11 cellular contexts compared by ENCODE assay signal in the genomic region with DNA sequence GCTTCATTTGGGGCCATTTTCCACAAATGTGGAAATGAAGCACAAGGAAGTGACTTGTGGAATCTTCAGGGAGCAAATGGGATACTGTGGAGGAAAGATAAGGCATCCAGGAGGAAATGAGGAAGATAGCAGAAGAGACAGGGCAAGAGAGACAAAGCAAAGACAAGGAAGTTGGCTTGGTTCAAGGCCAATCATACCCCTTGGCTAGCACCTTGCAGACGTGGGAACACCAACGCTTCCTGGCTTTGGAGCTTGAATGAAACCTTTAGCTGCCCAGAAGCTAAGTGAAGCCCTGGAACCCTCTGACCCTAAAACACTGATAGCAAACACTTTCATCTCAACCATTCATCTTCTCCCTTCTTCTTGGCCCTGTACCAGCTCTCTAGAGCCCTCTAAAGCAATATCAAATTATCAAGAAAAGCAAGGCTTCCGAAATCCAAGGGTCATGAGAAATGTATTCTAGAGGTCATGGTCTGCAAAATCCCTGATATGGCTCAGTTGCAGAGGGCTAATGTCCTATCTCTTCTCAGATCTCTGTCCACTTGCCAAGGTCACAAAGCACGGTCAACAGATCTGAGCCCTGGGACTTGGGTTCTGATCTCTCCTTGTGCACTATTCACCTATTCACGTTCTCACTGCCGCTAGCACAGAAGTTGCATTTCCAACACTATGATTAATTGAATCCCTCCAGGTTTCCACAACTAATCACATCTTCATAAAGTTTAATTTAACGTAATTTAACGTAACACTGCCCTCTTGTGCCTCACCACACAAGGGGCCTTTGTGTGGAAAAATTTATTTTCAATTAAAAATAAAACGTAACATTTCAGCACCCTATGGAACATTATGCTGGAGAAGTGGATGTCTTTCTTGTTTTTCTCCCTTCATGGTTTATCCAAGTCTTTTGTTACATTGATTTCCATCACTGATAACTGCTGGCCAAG.
DNase-seq lines count a peak whose midpoint lies in the region; ATAC-seq and TF ChIP-seq lines count a peak whose summit lies in the region.
"Had no signal": no experiment of that assay in that cellular context is flagged by ENCODE, and none has a peak within 500 bp of the region (broad histone marks: within the 10 kb centered on the region; RNA-seq: fewer than 3 reads in every experiment).

No MANE protein-coding gene starts in this region.

- no peak overlapping the region for H3K4me3 Mint-ChIP-seq in MCF 10A (ENCODE audit: unreplicated experiment)
- H3K4me3 Mint-ChIP-seq in CD8-positive, alpha-beta T cell, result no peak overlapping the region
- H3K4me3 Mint-ChIP-seq: stimulated activated memory B cell treated with anti-CD40 and anti-IgM and Interleukin-4, amounts not matched to agents 10 μg/mL and 1 μg/mL and 100 μg/mL, for 72 hours; T-helper 2 cell treated with Interferon-gamma antibody and Interleukin-4, amounts not matched to agents 5 μg/mL and 100 μg/mL, for 36 hours had no signal

- H3K27ac ChIP-seq in tibial nerve, result peak overlapping the region in 1 of 4 donors; percentile 27
- no peak overlapping the region for H3K27ac ChIP-seq in CD8-positive, alpha-beta T cell (ENCODE audit: low read depth, low read length)

- H3K4me1 Mint-ChIP-seq in MCF 10A (ENCODE audit: insufficient read depth, unreplicated experiment), result no peaks in the 10 kb centered on the region
- H3K4me1 Mint-ChIP-seq in CD8-positive, alpha-beta T cell (ENCODE audit: low read depth), result no peaks in the 10 kb centered on the region
- H3K4me1 Mint-ChIP-seq: stimulated activated memory B cell treated with anti-CD40 and anti-IgM and Interleukin-4, amounts not matched to agents 10 μg/mL and 1 μg/mL and 100 μg/mL, for 72 hours had no signal

- no peaks in the 10 kb centered on the region for H3K9me3 ChIP-seq in tibial nerve
- no peaks in the 10 kb centered on the region for H3K9me3 ChIP-seq in CD8-positive, alpha-beta T cell (ENCODE audit: low read length)

- no peak overlapping the region for H3K27ac Mint-ChIP-seq in MCF 10A (ENCODE audit: low read depth, unreplicated experiment)
- H3K27ac Mint-ChIP-seq in CD8-positive, alpha-beta T cell, result no peak overlapping the region
- H3K27ac Mint-ChIP-seq: stimulated activated memory B cell treated with anti-CD40 and anti-IgM and Interleukin-4, amounts not matched to agents 10 μg/mL and 1 μg/mL and 100 μg/mL, for 72 hours; T-helper 2 cell treated with Interferon-gamma antibody and Interleukin-4, amounts not matched to agents 5 μg/mL and 100 μg/mL, for 36 hours had no signal

- H3K9me3 Mint-ChIP-seq in MCF 10A (ENCODE audit: unreplicated experiment), result no peaks in the 10 kb centered on the region
- no peaks in the 10 kb centered on the region for H3K9me3 Mint-ChIP-seq in CD8-positive, alpha-beta T cell

- no peaks in the 10 kb centered on the region for H3K27me3 ChIP-seq in tibial nerve
- H3K27me3 ChIP-seq in CD8-positive, alpha-beta T cell (ENCODE audit: insufficient read depth, low read length), result no peaks in the 10 kb centered on the region

- H3K36me3 Mint-ChIP-seq in MCF 10A (ENCODE audit: insufficient read depth, unreplicated experiment), result no peaks in the 10 kb centered on the region
- H3K36me3 Mint-ChIP-seq in CD8-positive, alpha-beta T cell, result no peaks in the 10 kb centered on the region
- H3K36me3 Mint-ChIP-seq: stimulated activated memory B cell treated with anti-CD40 and anti-IgM and Interleukin-4, amounts not matched to agents 10 μg/mL and 1 μg/mL and 100 μg/mL, for 72 hours had no signal

- BruUV-seq in MCF 10A (replicated peaks; lab: Mats Ljungman, UMichigan), result no TSS peak

- no peak overlapping the region for H3K4me3 ChIP-seq in tibial nerve
- H3K4me3 ChIP-seq in CD8-positive, alpha-beta T cell (ENCODE audit: low read depth, low read length), result no peak overlapping the region

- 34 to 38% methylated on average over 9 of the region's 9 CpGs for WGBS in tibial nerve, 2 donors

- TF ChIP-seq CTCF in MCF 10A (IDR thresholded peaks at IDR 0.05; ENCODE audit: unreplicated experiment) (peak; percentile 53), tibial nerve (IDR thresholded peaks at IDR 0.05) (peak; percentile 18 to 66 (median 50))
- TF ChIP-seq CTCF in CD8-positive, alpha-beta T cell (IDR thresholded peaks at IDR 0.05), result no peak

- no peak for TF ChIP-seq POLR2A in tibial nerve (IDR thresholded peaks at IDR 0.05)

- no peaks in the 10 kb centered on the region for H3K36me3 ChIP-seq in tibial nerve
- no peaks in the 10 kb centered on the region for H3K36me3 ChIP-seq in CD8-positive, alpha-beta T cell (ENCODE audit: insufficient read depth, low read length)

- no peaks in the 10 kb centered on the region for H3K27me3 Mint-ChIP-seq in MCF 10A (ENCODE audit: insufficient read depth, unreplicated experiment)
- H3K27me3 Mint-ChIP-seq in CD8-positive, alpha-beta T cell (ENCODE audit: low read depth), result no peaks in the 10 kb centered on the region
- H3K27me3 Mint-ChIP-seq: stimulated activated memory B cell treated with anti-CD40 and anti-IgM and Interleukin-4, amounts not matched to agents 10 μg/mL and 1 μg/mL and 100 μg/mL, for 72 hours had no signal

- intact Hi-C loops in MCF 10A (cut with micrococcal nuclease), result loop anchor here (1.0 to 2.0 kb wide), 4 partner anchors 481 to 712 kb away; no protein-coding TSS in a partner anchor
- intact Hi-C loops in CD8-positive, alpha-beta T cell (cut with DNase I, micrococcal nuclease), result no loop called here

- ATAC-seq in CD8-positive, alpha-beta T cell, result no peak
- ATAC-seq: stimulated activated memory B cell treated with anti-CD40 and anti-IgM and Interleukin-4, amounts not matched to agents 10 μg/mL and 1 μg/mL and 100 μg/mL, for 72 hours had no signal

- H3K4me1 ChIP-seq in tibial nerve, result peaks cover 0 to 11% (median 0%) of the 10 kb centered on the region in 4 donors
- H3K4me1 ChIP-seq in CD8-positive, alpha-beta T cell (ENCODE audit: insufficient read depth, low read length), result no peaks in the 10 kb centered on the region

- CTCF ChIA-PET in MCF 10A (lab: Yijun Ruan, JAX), result interaction anchor here (0.6 to 10.5 kb wide), 20 partner anchors 9 to 714 kb away, joined by 3 to 135 read pairs (median 4); no protein-coding TSS in a partner anchor
- CTCF ChIA-PET in CD8-positive, alpha-beta T cell (lab: Charles Lee), result no interaction called here

- POLR2A ChIA-PET in MCF 10A (lab: Yijun Ruan, JAX), result interaction anchor here (0.6 kb wide), 1 partner anchor 576 kb away, joined by 3 read pairs; no protein-coding TSS in a partner anchor
- POLR2A ChIA-PET in CD8-positive, alpha-beta T cell (lab: Charles Lee), result interaction anchor here (0.6 kb wide), 1 partner anchor 32 kb away, joined by 3 read pairs; no protein-coding TSS in a partner anchor

- TF ChIP-seq EP300 in tibial nerve (IDR thresholded peaks at IDR 0.05), result peak in 1 of 2 donors; percentile 23

- DNase-seq in DMS53 (lab: John Stamatoyannopoulos, UW) (peak; percentile 1), DMS53 treated with DMSO at 0.1 percent for 48 hours (lab: John Stamatoyannopoulos, UW; ENCODE audit: unreplicated experiment) (no peak), MCF 10A (ENCODE audit: unreplicated experiment) (peak; percentile 14), kidney glomerular epithelial cell (lab: John Stamatoyannopoulos, UW) (peak; percentile 8), tibial nerve (ENCODE audit: low spot score in 2 of 2) (no peak), DMS153 (lab: John Stamatoyannopoulos, UW) (no peak)
- DNase-seq in CD8-positive, alpha-beta T cell, result no peak
- no peak for DNase-seq in activated CD4-positive, CD25-positive, alpha-beta regulatory T cell treated with anti-CD3 and anti-CD28 coated beads, Interleukin-2, amount 50 U/mL, for 72 hours
- DNase-seq: H7 had no signal

Comparison
In these comparisons a context has a peak if more than half of its experiments do, and no peak if none do; other contexts are left out.
1. DNase-seq: peak in DMS53 (single experiment), MCF 10A (single experiment) and kidney glomerular epithelial cell (single experiment); none in DMS53 treated with DMSO at 0.1 percent for 48 hours (single experiment), tibial nerve (0 of 2), DMS153 (single experiment), CD8-positive, alpha-beta T cell (0 of 7) and activated CD4-positive, CD25-positive, alpha-beta regulatory T cell treated with anti-CD3 and anti-CD28 coated beads, Interleukin-2, amount 50 U/mL, for 72 hours (single experiment).